Comparison of ENCODE assay signal across 30 cellular contexts in genomic region chr5:136957428-136957827, GRCh38.
"Had no signal": no experiment of that assay in that cellular context is flagged by ENCODE, and none has a peak within 500 bp of the region (broad histone marks: within the 10 kb centered on the region; RNA-seq: fewer than 3 reads in every experiment).

No MANE protein-coding gene starts in this region.

- DNase-seq: activated CD4-positive, alpha-beta T cell treated with anti-CD3 and anti-CD28 coated beads, Interleukin-2, amount 50 U/mL, for 1 hour; activated CD4-positive, CD25-positive, alpha-beta regulatory T cell treated with anti-CD3 and anti-CD28 coated beads, Interleukin-2, amount 50 U/mL, for 72 hours; activated CD8-positive, alpha-beta T cell treated with anti-CD3 and anti-CD28 coated beads for 36 hours; activated gamma-delta T cell treated with Interleukin-2 at 50 U/mL for 16 hours; activated naive CD4-positive, alpha-beta T cell treated with anti-CD3 and anti-CD28 coated beads, Interleukin-2, amount 50 U/mL, for 16 hours; activated T-cell treated with anti-CD3 and anti-CD28 coated beads, Interleukin-2, amount 50 U/mL, for 4 hours; amniotic stem cell; brain microvascular endothelial cell; central memory CD4-positive, alpha-beta T cell; esophagus squamous epithelium; kidney glomerular epithelial cell; left lung; lower lobe of right lung; mesendoderm; natural killer cell; occipital lobe; psoas muscle; sigmoid colon; small intestine; stimulated activated CD4-positive, alpha-beta T cell treated with anti-CD3 and anti-CD28 coated beads, Interleukin-4, amount 100 ng/mL, for 4 hours; stimulated activated CD8-positive, alpha-beta memory T cell treated with anti-CD3 and anti-CD28 coated beads, Interleukin-4, amount 100 ng/mL, for 48 hours; stimulated activated naive CD8-positive, alpha-beta T cell treated with anti-CD3 and anti-CD28 coated beads, Interleukin-15, amount 100 ng/mL, for 72 hours; substantia nigra; T-helper 9 cell had no signal

- H3K36me3 Mint-ChIP-seq: natural killer cell; neural progenitor cell; stimulated activated memory B cell treated with anti-CD40 and anti-IgM and Interleukin-4, amounts not matched to agents 10 μg/mL and 1 μg/mL and 100 μg/mL, for 72 hours; type B pancreatic cell had no signal

- H2AFZ ChIP-seq: neural progenitor cell, parathyroid adenoma had no signal

- H3K4me1 Mint-ChIP-seq: activated T-helper 17 cell treated with anti-CD3 and anti-CD28 coated beads, Interleukin-2, amount 50 U/mL, for 72 hours; natural killer cell; neural progenitor cell; stimulated activated memory B cell treated with anti-CD40 and anti-IgM and Interleukin-4, amounts not matched to agents 10 μg/mL and 1 μg/mL and 100 μg/mL, for 72 hours; stimulated activated naive CD8-positive, alpha-beta T cell treated with anti-CD3 and anti-CD28 coated beads, Interleukin-15, amount 100 ng/mL, for 72 hours had no signal

- H3K36me3 ChIP-seq: brain microvascular endothelial cell, esophagus squamous epithelium, left lung, lower lobe of right lung, neural progenitor cell, sigmoid colon, vagina had no signal

- ATAC-seq: activated CD8-positive, alpha-beta T cell treated with anti-CD3 and anti-CD28 coated beads for 36 hours; activated T-cell treated with anti-CD3 and anti-CD28 coated beads, Interleukin-2, amount 50 U/mL, for 4 hours; activated T-helper 17 cell treated with anti-CD3 and anti-CD28 coated beads, Interleukin-2, amount 50 U/mL, for 72 hours; left lung; lower lobe of right lung; natural killer cell; psoas muscle; stimulated activated memory B cell treated with anti-CD40 and anti-IgM and Interleukin-4, amounts not matched to agents 10 μg/mL and 1 μg/mL and 100 μg/mL, for 72 hours; stimulated activated naive CD8-positive, alpha-beta T cell treated with anti-CD3 and anti-CD28 coated beads, Interleukin-15, amount 100 ng/mL, for 72 hours had no signal

- H3K4me3 Mint-ChIP-seq: activated CD8-positive, alpha-beta T cell treated with anti-CD3 and anti-CD28 coated beads for 36 hours; activated T-cell treated with anti-CD3 and anti-CD28 coated beads, Interleukin-2, amount 50 U/mL, for 4 hours; activated T-helper 17 cell treated with anti-CD3 and anti-CD28 coated beads, Interleukin-2, amount 50 U/mL, for 72 hours; natural killer cell; neural progenitor cell; stimulated activated memory B cell treated with anti-CD40 and anti-IgM and Interleukin-4, amounts not matched to agents 10 μg/mL and 1 μg/mL and 100 μg/mL, for 72 hours; stimulated activated naive CD8-positive, alpha-beta T cell treated with anti-CD3 and anti-CD28 coated beads, Interleukin-15, amount 100 ng/mL, for 72 hours; type B pancreatic cell had no signal

- H3K27ac Mint-ChIP-seq: activated CD8-positive, alpha-beta T cell treated with anti-CD3 and anti-CD28 coated beads for 36 hours; activated T-helper 17 cell treated with anti-CD3 and anti-CD28 coated beads, Interleukin-2, amount 50 U/mL, for 72 hours; natural killer cell; neural progenitor cell; stimulated activated memory B cell treated with anti-CD40 and anti-IgM and Interleukin-4, amounts not matched to agents 10 μg/mL and 1 μg/mL and 100 μg/mL, for 72 hours; stimulated activated naive CD8-positive, alpha-beta T cell treated with anti-CD3 and anti-CD28 coated beads, Interleukin-15, amount 100 ng/mL, for 72 hours; type B pancreatic cell had no signal

- H3K9me3 ChIP-seq: esophagus squamous epithelium, psoas muscle, vagina had no signal

- H3K4me3 ChIP-seq: esophagus squamous epithelium, left lung, lower lobe of right lung, neural progenitor cell, psoas muscle, sigmoid colon, vagina had no signal

- H3K4me2 ChIP-seq: neural progenitor cell had no signal

- H3K9ac ChIP-seq: neural progenitor cell, parathyroid adenoma had no signal

- H3K27me3 Mint-ChIP-seq: stimulated activated memory B cell treated with anti-CD40 and anti-IgM and Interleukin-4, amounts not matched to agents 10 μg/mL and 1 μg/mL and 100 μg/mL, for 72 hours; stimulated activated naive CD8-positive, alpha-beta T cell treated with anti-CD3 and anti-CD28 coated beads, Interleukin-15, amount 100 ng/mL, for 72 hours had no signal

- H3K27me3 ChIP-seq: brain microvascular endothelial cell, left lung, neural progenitor cell, sigmoid colon, vagina had no signal

- H3K27ac ChIP-seq: brain microvascular endothelial cell, esophagus squamous epithelium, left lung, lower lobe of right lung, neural progenitor cell, parathyroid adenoma, psoas muscle, sigmoid colon, vagina had no signal

- H3K4me1 ChIP-seq: left lung, lower lobe of right lung, parathyroid adenoma, psoas muscle, sigmoid colon, vagina had no signal
